In the genomic region with DNA sequence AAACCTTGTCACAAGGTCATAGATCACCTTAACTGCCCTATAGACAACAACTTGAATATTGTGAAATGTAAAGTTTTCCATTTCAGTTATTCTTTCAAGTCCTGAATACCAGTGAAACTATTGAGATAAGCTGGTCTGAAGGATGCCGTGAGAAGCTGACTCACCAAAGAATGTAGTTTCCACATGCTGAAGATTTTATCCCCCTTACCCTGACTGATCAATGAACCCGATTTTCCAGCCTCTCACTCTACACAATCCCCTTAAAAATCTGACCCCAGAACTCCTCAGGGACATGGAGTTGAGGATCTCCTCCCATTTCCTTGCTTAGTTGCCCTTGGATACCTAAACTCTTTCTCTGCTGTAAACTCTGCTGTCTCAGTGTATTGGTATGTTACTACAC, we compare ENCODE assay signal across 26 cellular contexts.
DNase-seq lines count a peak whose midpoint lies in the region; ATAC-seq and TF ChIP-seq lines count a peak whose summit lies in the region.
"Had no signal": no experiment of that assay in that cellular context is flagged by ENCODE, and none has a peak within 500 bp of the region (broad histone marks: within the 10 kb centered on the region; RNA-seq: fewer than 3 reads in every experiment).

No MANE protein-coding gene starts in this region.

- no peaks in the 10 kb centered on the region for H3K36me3 ChIP-seq in sigmoid colon
- H3K36me3 ChIP-seq: left lung, transverse colon had no signal

- H3K27ac ChIP-seq in sigmoid colon = no peak overlapping the region
- H3K27ac ChIP-seq: left lung, transverse colon had no signal

- no peak for TF ChIP-seq POLR2A in sigmoid colon (IDR thresholded peaks at IDR 0.05)

- H3K9me3 Mint-ChIP-seq in chondrocyte (ENCODE audit: low read depth) (peaks cover 30% of the 10 kb centered on the region), osteocyte (ENCODE audit: unreplicated experiment) (peaks cover 33% of the 10 kb centered on the region)

- H3K36me3 Mint-ChIP-seq in chondrocyte (ENCODE audit: low read depth) (peaks cover 12% of the 10 kb centered on the region), osteocyte (ENCODE audit: unreplicated experiment) (peaks cover 12% of the 10 kb centered on the region)
- H3K36me3 Mint-ChIP-seq: IgD-negative memory B cell had no signal

- H3K27me3 Mint-ChIP-seq in chondrocyte (ENCODE audit: low read depth) = no peaks in the 10 kb centered on the region
- no peaks in the 10 kb centered on the region for H3K27me3 Mint-ChIP-seq in osteocyte (ENCODE audit: unreplicated experiment)
- H3K27me3 Mint-ChIP-seq: activated B cell treated with CpG ODN at 0.5 μM for 24 hours; IgD-negative memory B cell; naive thymus-derived CD8-positive, alpha-beta T cell had no signal

- DNase-seq in Caki2 (ENCODE audit: low read depth) (peak; percentile 2), M059J (ENCODE audit: low read depth) (peak; percentile 41), chondrocyte (ENCODE audit: low spot score) (no peak), osteocyte (ENCODE audit: extremely low spot score, unreplicated experiment) (no peak), sigmoid colon (no peak), anterior cingulate cortex (lab: John Stamatoyannopoulos, UW) (no peak)
- no peak for DNase-seq in stimulated activated naive CD4-positive, alpha-beta T cell (lab: John Stamatoyannopoulos, UW)
- DNase-seq: activated B cell treated with CpG ODN at 0.5 μM for 24 hours; activated naive CD4-positive, alpha-beta T cell treated with anti-CD3 and anti-CD28 coated beads for 36 hours; amniotic stem cell; C1 segment of cervical spinal cord; Caco-2; caudate nucleus; DND-41; left lung; midbrain; naive thymus-derived CD8-positive, alpha-beta T cell; NCI-H1048; NCI-H187 treated with DMSO at 0.1 percent for 48 hours; NCI-H69; SHP77 treated with DMSO at 0.1 percent for 48 hours; stimulated activated CD4-positive, alpha-beta T cell treated with anti-CD3 and anti-CD28 coated beads, Interleukin-2, amount 100 ng/mL, for 24 hours; transverse colon had no signal

- no peaks in the 10 kb centered on the region for H3K4me1 ChIP-seq in sigmoid colon
- H3K4me1 ChIP-seq: Caco-2, left lung, transverse colon had no signal

- intact Hi-C loops in sigmoid colon (cut with DNase I) = no loop called here

- H3K4me3 Mint-ChIP-seq in chondrocyte (ENCODE audit: unreplicated experiment) (no peak overlapping the region), osteocyte (ENCODE audit: unreplicated experiment) (no peak overlapping the region)
- H3K4me3 Mint-ChIP-seq: activated B cell treated with CpG ODN at 0.5 μM for 24 hours; activated naive CD4-positive, alpha-beta T cell treated with anti-CD3 and anti-CD28 coated beads for 36 hours; activated T-helper 1 cell treated with anti-CD3 and anti-CD28 coated beads, Interleukin-12 subunit alpha, Interleukin-12 subunit beta, Interleukin-2, Interleukin-4 antibody, amounts not matched to agents 30 ng/mL and 10 ng/mL and 1 ng/mL, durations not matched to agents 14 hours and 24 hours and 36 hours; IgD-negative memory B cell; naive thymus-derived CD8-positive, alpha-beta T cell had no signal

- H3K9me3 ChIP-seq in sigmoid colon = peaks cover 0 to 2% (median 0%) of the 10 kb centered on the region in 4 donors

- in situ Hi-C loops in Caki2 (cut with HindIII; ENCODE audit: low pct_unique_long_range_greater_than_20kb, low sequenced_read_pairs) = no loop called here

- no peak for TF ChIP-seq EP300 in sigmoid colon (IDR thresholded peaks at IDR 0.05)

- H3K4me1 Mint-ChIP-seq in chondrocyte (ENCODE audit: low read depth) = peaks cover 40% of the 10 kb centered on the region
- peaks cover 38% of the 10 kb centered on the region for H3K4me1 Mint-ChIP-seq in osteocyte (ENCODE audit: unreplicated experiment)
- H3K4me1 Mint-ChIP-seq: activated B cell treated with CpG ODN at 0.5 μM for 24 hours; IgD-negative memory B cell; naive thymus-derived CD8-positive, alpha-beta T cell had no signal

- H3K27ac Mint-ChIP-seq in chondrocyte (ENCODE audit: unreplicated experiment) (peak overlapping the region; percentile 11), osteocyte (ENCODE audit: unreplicated experiment) (peak overlapping the region; percentile 15)
- H3K27ac Mint-ChIP-seq: activated B cell treated with CpG ODN at 0.5 μM for 24 hours; activated naive CD4-positive, alpha-beta T cell treated with anti-CD3 and anti-CD28 coated beads for 36 hours; activated T-helper 1 cell treated with anti-CD3 and anti-CD28 coated beads, Interleukin-12 subunit alpha, Interleukin-12 subunit beta, Interleukin-2, Interleukin-4 antibody, amounts not matched to agents 30 ng/mL and 10 ng/mL and 1 ng/mL, durations not matched to agents 14 hours and 24 hours and 36 hours; naive thymus-derived CD8-positive, alpha-beta T cell had no signal

- TF ChIP-seq CTCF in chondrocyte (IDR thresholded peaks at IDR 0.05) (no peak), osteocyte (IDR thresholded peaks at IDR 0.05) (no peak), sigmoid colon (IDR thresholded peaks at IDR 0.05) (no peak)

- WGBS in sigmoid colon, 2 donors = 70 to 86% methylated on average over 2 of the region's 2 CpGs

- ATAC-seq in GM21717 (IDR thresholded peaks at IDR 0.05; ENCODE audit: unreplicated experiment) = no peak
- ATAC-seq: left lung; naive thymus-derived CD8-positive, alpha-beta T cell had no signal

- H3K4me3 ChIP-seq in sigmoid colon = no peak overlapping the region
- H3K4me3 ChIP-seq: left lung, transverse colon had no signal

- H3K27me3 ChIP-seq in sigmoid colon = no peaks in the 10 kb centered on the region
- H3K27me3 ChIP-seq: left lung, transverse colon had no signal

Comparison
In these comparisons a context has a peak if more than half of its experiments do, and no peak if none do; other contexts are left out.
1. DNase-seq: peak in Caki2 (single experiment) and M059J (single experiment); none in chondrocyte (single experiment), osteocyte (single experiment), sigmoid colon (single experiment), anterior cingulate cortex (0 of 58) and stimulated activated naive CD4-positive, alpha-beta T cell (0 of 6).